ENCODE assay signal across 13 cellular contexts in the genomic region with DNA sequence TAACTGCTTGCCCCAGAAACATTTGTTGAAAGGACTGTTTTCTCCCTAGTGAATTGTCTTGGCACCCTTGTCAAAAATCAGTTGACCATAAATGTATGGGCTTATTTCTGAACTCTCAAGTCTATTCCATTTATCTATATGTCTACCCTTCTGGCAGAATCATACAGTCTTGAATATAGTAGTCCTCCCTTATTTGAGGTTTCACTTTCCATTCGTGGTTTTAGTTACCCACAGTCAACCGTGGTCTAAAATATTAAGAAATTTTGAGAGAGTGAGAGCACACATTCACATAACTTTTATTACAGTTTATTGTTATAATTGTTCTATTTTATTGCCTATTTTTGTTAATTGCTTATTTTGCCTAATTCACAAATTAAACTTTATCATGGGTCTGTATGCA. TPM values are rescaled to one million over a fixed set of nuclear protein-coding genes. Genes with fewer than 3 reads are reported as not detected.
DNase-seq lines count a peak whose midpoint lies in the region; ATAC-seq and TF ChIP-seq lines count a peak whose summit lies in the region.
"Had no signal": no experiment of that assay in that cellular context is flagged by ENCODE, and none has a peak within 500 bp of the region (broad histone marks: within the 10 kb centered on the region; RNA-seq: fewer than 3 reads in every experiment).

No MANE protein-coding gene starts in this region.

- peaks cover 0 to 25% (median 13%) of the 10 kb centered on the region in 11 donors for H3K9me3 Mint-ChIP-seq in naive thymus-derived CD4-positive, alpha-beta T cell

- H3K4me3 ChIP-seq in OCI-LY1 (ENCODE audit: low read depth, low read length, poor library complexity, severe bottlenecking) (no peak overlapping the region), heart left ventricle (peak overlapping the region in 1 of 12 donors; percentile 21)
- no peak overlapping the region for H3K4me3 ChIP-seq in naive thymus-derived CD4-positive, alpha-beta T cell (ENCODE audit: low read length)

- no peaks in the 10 kb centered on the region for H3F3A ChIP-seq in OCI-LY1 (ENCODE audit: insufficient read depth, low read length)

- H3K27ac ChIP-seq in OCI-LY1 (ENCODE audit: low read depth, low read length, poor library complexity, severe bottlenecking) = peak overlapping the region; percentile 46
- H3K27ac ChIP-seq in naive thymus-derived CD4-positive, alpha-beta T cell (ENCODE audit: low read depth, low read length) = no peak overlapping the region
- no peak overlapping the region for H3K27ac ChIP-seq in heart left ventricle
- H3K27ac ChIP-seq: 22Rv1 had no signal

- H3K9me2 ChIP-seq in OCI-LY1 (ENCODE audit: low read depth, low read length) = no peaks in the 10 kb centered on the region

- H3K27me3 Mint-ChIP-seq in naive thymus-derived CD4-positive, alpha-beta T cell = no peaks in the 10 kb centered on the region

- POLR2A ChIA-PET in naive thymus-derived CD4-positive, alpha-beta T cell (lab: Charles Lee) = interaction anchor here (2.4 kb wide), 1 partner anchor 253 kb away, joined by 6 read pairs; a partner anchor contains a TSS

- intact Hi-C loops in naive thymus-derived CD4-positive, alpha-beta T cell (cut with micrococcal nuclease) = no loop called here
- intact Hi-C loops in heart left ventricle (cut with DNase I) = no loop called here

- H3K4me3 Mint-ChIP-seq in naive thymus-derived CD4-positive, alpha-beta T cell = peak overlapping the region in 9 of 10 donors; percentile 29 to 79 (median 65)

- H3K9me3 ChIP-seq in OCI-LY1 (ENCODE audit: low read length) = peaks cover 16% of the 10 kb centered on the region
- H3K9me3 ChIP-seq in naive thymus-derived CD4-positive, alpha-beta T cell (ENCODE audit: control insufficient read depth in 2 of 3, low read length in 3 of 3) = peaks cover 0 to 10% (median 4%) of the 10 kb centered on the region in 3 experiments
- peaks cover 0 to 16% (median 11%) of the 10 kb centered on the region in 12 donors for H3K9me3 ChIP-seq in heart left ventricle

- peak overlapping the region in 8 of 9 donors; percentile 21 to 86 (median 64) for H3K27ac Mint-ChIP-seq in naive thymus-derived CD4-positive, alpha-beta T cell

- CTCF ChIA-PET in naive thymus-derived CD4-positive, alpha-beta T cell (lab: Charles Lee) = interaction anchor here (0.6 to 1.6 kb wide), 2 partner anchors 16 to 1239 kb away, joined by 3 read pairs; no protein-coding TSS in a partner anchor

- no peaks in the 10 kb centered on the region for H3K27me3 ChIP-seq in OCI-LY1 (ENCODE audit: insufficient read depth, low read length)
- no peaks in the 10 kb centered on the region for H3K27me3 ChIP-seq in naive thymus-derived CD4-positive, alpha-beta T cell (ENCODE audit: control insufficient read depth in 2 of 2, insufficient read depth in 2 of 2, low read length in 2 of 2)
- H3K27me3 ChIP-seq in heart left ventricle = no peaks in the 10 kb centered on the region

- 80 to 90% (median 83%) methylated on average over 2 of the region's 2 CpGs for WGBS in heart left ventricle, 4 donors

- TF ChIP-seq CTCF in OCI-LY1 (IDR thresholded peaks at IDR 0.05; ENCODE audit: low read length) (no peak), heart left ventricle (IDR thresholded peaks at IDR 0.05) (no peak)

- peaks cover 5 to 21% (median 16%) of the 10 kb centered on the region in 7 donors for H3K4me1 Mint-ChIP-seq in naive thymus-derived CD4-positive, alpha-beta T cell

- ATAC-seq in GM21515 (IDR thresholded peaks at IDR 0.05; ENCODE audit: unreplicated experiment) (peak; percentile 58), GM18868 (IDR thresholded peaks at IDR 0.05; ENCODE audit: unreplicated experiment) (no peak), heart left ventricle (no peak)
- peak; percentile 71 for ATAC-seq in naive thymus-derived CD4-positive, alpha-beta T cell
- ATAC-seq: PC-3 had no signal

- peak overlapping the region; percentile 2; the same call in 1 of the 2 replicates for H3K4me2 ChIP-seq in OCI-LY1 (ENCODE audit: low read length)

- peaks cover 0 to 12% (median 11%) of the 10 kb centered on the region in 5 donors for H3K36me3 Mint-ChIP-seq in naive thymus-derived CD4-positive, alpha-beta T cell

- H3K9ac ChIP-seq in OCI-LY1 (ENCODE audit: low read length) = no peak overlapping the region

- no peaks in the 10 kb centered on the region for H4K20me1 ChIP-seq in OCI-LY1 (ENCODE audit: insufficient read depth, low read length)

- no peaks in the 10 kb centered on the region for H3K79me2 ChIP-seq in OCI-LY1 (ENCODE audit: insufficient read depth, low read length)

- TF ChIP-seq POLR2A in heart left ventricle (IDR thresholded peaks at IDR 0.05) = no peak

- no peak overlapping the region for H2AFZ ChIP-seq in OCI-LY1 (ENCODE audit: low read length)

- H3K4me1 ChIP-seq in OCI-LY1 (ENCODE audit: insufficient read depth, low read length, severe bottlenecking) (peaks cover 30% of the 10 kb centered on the region), heart left ventricle (no peaks in the 10 kb centered on the region)
- H3K4me1 ChIP-seq in naive thymus-derived CD4-positive, alpha-beta T cell (ENCODE audit: control insufficient read depth in 2 of 2, insufficient read depth in 2 of 2, low read length in 2 of 2) = peaks cover 4% of the 10 kb centered on the region in 2 donors

- DNase-seq in NOMO-1 treated with DMSO at 0.1 percent for 48 hours (lab: John Stamatoyannopoulos, UW; ENCODE audit: unreplicated experiment) = peak; percentile 43
- no peak for DNase-seq in NOMO-1 treated with dmso at 0.1 percent for 144 hours (lab: John Stamatoyannopoulos, UW; ENCODE audit: unreplicated experiment)
- DNase-seq in naive thymus-derived CD4-positive, alpha-beta T cell = peak in 2 of 9 donors; percentile 19 to 37
- DNase-seq in HuH-7.5 (ENCODE audit: low spot score) = no peak
- no peak for DNase-seq in heart left ventricle
- DNase-seq: activated T-cell treated with anti-CD3 and anti-CD28 coated beads, Interleukin-2, amount 50 U/mL, for 48 hours; PC-3; posterior cingulate gyrus; T-helper 9 cell had no signal

- no peaks in the 10 kb centered on the region; the same call in 1 of the 2 replicates for H3K36me3 ChIP-seq in OCI-LY1 (ENCODE audit: insufficient read depth, low read length)
- no peaks in the 10 kb centered on the region for H3K36me3 ChIP-seq in naive thymus-derived CD4-positive, alpha-beta T cell (ENCODE audit: control insufficient read depth in 2 of 3, insufficient read depth in 3 of 3, low read length in 3 of 3)
- no peaks in the 10 kb centered on the region for H3K36me3 ChIP-seq in heart left ventricle

RNA-seq across cellular contexts. Expression of a gene that starts 17.4 kb away (rescaled TPM):
- 10 to 100 TPM in 3 of 5 experiments, 1 to 10 TPM in 2; 6.9 to 16.0 (median 12.6) TPM for total RNA-seq in naive thymus-derived CD4-positive, alpha-beta T cell
- 10 to 100 TPM; 26.4 to 29.6 TPM for polyA plus RNA-seq in naive thymus-derived CD4-positive, alpha-beta T cell
- 10 to 100 TPM in 1 of 9 donors, 1 to 10 TPM in 8; 1.9 to 11.4 (median 4.1) TPM for total RNA-seq in heart left ventricle
- polyA plus RNA-seq in heart left ventricle = 1 to 10 TPM; 1.7 to 6.9 TPM

RNA-seq across cellular contexts. Expression of a gene that starts 33.6 kb away (rescaled TPM):
- total RNA-seq in naive thymus-derived CD4-positive, alpha-beta T cell = 1 to 10 TPM; 1.6 to 5.0 (median 4.1) TPM
- polyA plus RNA-seq in naive thymus-derived CD4-positive, alpha-beta T cell = 1 to 10 TPM; 7.0 to 8.7 TPM
- 10 to 100 TPM in 2 of 9 donors, 1 to 10 TPM in 6, under 1 TPM in 1; 0.79 to 46.0 (median 5.3) TPM for total RNA-seq in heart left ventricle
- polyA plus RNA-seq in heart left ventricle = 1 to 10 TPM; 2.3 to 4.2 TPM

Comparison
In these comparisons a context has a peak if more than half of its experiments do, and no peak if none do; other contexts are left out.
1. ATAC-seq: peak in GM21515 (single experiment) and naive thymus-derived CD4-positive, alpha-beta T cell (single experiment); none in GM18868 (single experiment) and heart left ventricle (0 of 4).